Comparison of ENCODE assay signal across 1 cellular context in the genomic region with DNA sequence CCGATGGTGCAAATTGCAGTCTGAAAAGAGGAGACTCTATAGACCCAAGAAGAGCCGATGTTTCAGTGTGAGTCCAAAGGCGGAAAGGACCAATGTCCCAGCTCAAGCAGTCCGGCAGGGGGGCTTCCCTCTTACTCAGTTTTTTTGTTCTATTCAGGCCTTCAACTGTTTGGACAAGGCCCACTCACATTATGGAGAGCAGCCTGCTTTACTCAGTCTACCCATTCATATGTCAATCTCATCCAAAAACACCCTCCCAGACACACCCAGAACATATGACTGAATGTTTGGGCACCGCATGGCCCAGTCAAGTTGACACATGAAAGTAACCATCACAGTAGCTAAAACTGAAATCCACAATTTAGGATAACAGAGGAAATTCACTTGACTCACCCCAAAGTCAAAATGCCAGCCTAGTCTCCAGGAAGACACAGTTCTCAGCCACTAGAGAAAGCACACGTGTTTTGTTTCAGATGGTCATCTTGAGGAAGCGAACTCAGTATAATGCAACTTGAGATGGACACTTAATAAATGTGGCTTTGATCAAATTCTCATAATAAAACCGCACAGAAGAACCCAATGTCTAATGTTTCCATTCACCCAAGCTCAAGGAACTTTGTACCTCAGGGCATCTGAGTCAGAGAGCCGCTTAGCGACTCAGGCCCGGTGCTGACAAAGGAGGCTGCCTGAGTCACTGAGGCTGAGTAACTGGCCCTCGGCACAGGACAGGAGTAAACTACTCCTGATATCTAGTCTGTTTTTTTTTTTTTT.
A peak's percentile ranks its signal among the peaks of the same experiment; 100 is the strongest.
TF ChIP-seq lines count a peak whose summit lies in the region.

No MANE protein-coding gene starts in this region.

TF ChIP-seq in K562, 482 proteins besides CTCF, POLR2A, EP300 and RAD21 (continued from another document):
- TF ChIP-seq, protein P1, sequence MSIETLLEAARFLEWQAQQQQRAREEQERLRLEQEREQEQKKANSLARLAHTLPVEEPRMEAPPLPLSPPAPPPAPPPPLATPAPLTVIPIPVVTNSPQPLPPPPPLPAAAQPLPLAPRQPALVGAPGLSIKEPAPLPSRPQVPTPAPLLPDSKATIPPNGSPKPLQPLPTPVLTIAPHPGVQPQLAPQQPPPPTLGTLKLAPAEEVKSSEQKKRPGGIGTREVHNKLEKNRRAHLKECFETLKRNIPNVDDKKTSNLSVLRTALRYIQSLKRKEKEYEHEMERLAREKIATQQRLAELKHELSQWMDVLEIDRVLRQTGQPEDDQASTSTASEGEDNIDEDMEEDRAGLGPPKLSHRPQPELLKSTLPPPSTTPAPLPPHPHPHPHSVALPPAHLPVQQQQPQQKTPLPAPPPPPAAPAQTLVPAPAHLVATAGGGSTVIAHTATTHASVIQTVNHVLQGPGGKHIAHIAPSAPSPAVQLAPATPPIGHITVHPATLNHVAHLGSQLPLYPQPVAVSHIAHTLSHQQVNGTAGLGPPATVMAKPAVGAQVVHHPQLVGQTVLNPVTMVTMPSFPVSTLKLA (conservative IDR thresholded peaks at IDR 0.05): peak; percentile 22 to 34; a peak in 2 of 4 replicates
- TF ChIP-seq JUND (IDR thresholded peaks at IDR 0.05; ENCODE audit: borderline replicate concordance, low read depth, low read length): peak; percentile 71
- peak; percentile 51; the same call in 1 of the 3 replicates for TF ChIP-seq JUND (tag; IDR thresholded peaks at IDR 0.05; ENCODE audit: borderline replicate concordance, low read depth, low read length)
- TF ChIP-seq STAT5A (IDR thresholded peaks at IDR 0.05; ENCODE audit: borderline replicate concordance, low read length): no peak
- TF ChIP-seq, protein P2, sequence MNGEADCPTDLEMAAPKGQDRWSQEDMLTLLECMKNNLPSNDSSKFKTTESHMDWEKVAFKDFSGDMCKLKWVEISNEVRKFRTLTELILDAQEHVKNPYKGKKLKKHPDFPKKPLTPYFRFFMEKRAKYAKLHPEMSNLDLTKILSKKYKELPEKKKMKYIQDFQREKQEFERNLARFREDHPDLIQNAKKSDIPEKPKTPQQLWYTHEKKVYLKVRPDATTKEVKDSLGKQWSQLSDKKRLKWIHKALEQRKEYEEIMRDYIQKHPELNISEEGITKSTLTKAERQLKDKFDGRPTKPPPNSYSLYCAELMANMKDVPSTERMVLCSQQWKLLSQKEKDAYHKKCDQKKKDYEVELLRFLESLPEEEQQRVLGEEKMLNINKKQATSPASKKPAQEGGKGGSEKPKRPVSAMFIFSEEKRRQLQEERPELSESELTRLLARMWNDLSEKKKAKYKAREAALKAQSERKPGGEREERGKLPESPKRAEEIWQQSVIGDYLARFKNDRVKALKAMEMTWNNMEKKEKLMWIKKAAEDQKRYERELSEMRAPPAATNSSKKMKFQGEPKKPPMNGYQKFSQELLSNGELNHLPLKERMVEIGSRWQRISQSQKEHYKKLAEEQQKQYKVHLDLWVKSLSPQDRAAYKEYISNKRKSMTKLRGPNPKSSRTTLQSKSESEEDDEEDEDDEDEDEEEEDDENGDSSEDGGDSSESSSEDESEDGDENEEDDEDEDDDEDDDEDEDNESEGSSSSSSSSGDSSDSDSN (IDR thresholded peaks at IDR 0.05; ENCODE audit: borderline replicate concordance in 1 of 2, low read depth in 2 of 2, low read length in 2 of 2): peak in 1 of 2 experiments; percentile 75; a peak in 2 of 4 replicates
- no peak for TF ChIP-seq XRCC3 (IDR thresholded peaks at IDR 0.05)
- no peak for TF ChIP-seq YBX1 (IDR thresholded peaks at IDR 0.05)
- no peak for TF ChIP-seq ZNF717 (CRISPR knock-in tag; IDR thresholded peaks at IDR 0.05)
- TF ChIP-seq ZNF408 (CRISPR knock-in tag; IDR thresholded peaks at IDR 0.05; ENCODE audit: low read depth): no peak
- TF ChIP-seq TAF1 (IDR thresholded peaks at IDR 0.05; ENCODE audit: control insufficient read depth, extremely low read depth, insufficient read depth, low read length, severe bottlenecking): peak; percentile 22
- 0 out of 2 replicates have a peak, but pooled peaks have one; percentile 53 for TF ChIP-seq ZBTB9 (CRISPR knock-in tag; IDR thresholded peaks at IDR 0.05)
- no peak for TF ChIP-seq ZBED1 (IDR thresholded peaks at IDR 0.05)
- TF ChIP-seq CHD4 (IDR thresholded peaks at IDR 0.05; ENCODE audit: insufficient read depth, insufficient replicate concordance, low read depth, low read length, poor library complexity, severe bottlenecking): no peak
- peak; percentile 44 for TF ChIP-seq SMARCA4 (IDR thresholded peaks at IDR 0.05)
- peak; percentile 85 for TF ChIP-seq HMBOX1 (IDR thresholded peaks at IDR 0.05)
- TF ChIP-seq ZNF134 (CRISPR knock-in tag; conservative IDR thresholded peaks at IDR 0.05): peak; percentile 65; the same call in 1 of the 2 replicates
- TF ChIP-seq ZNF830 (CRISPR knock-in tag; IDR thresholded peaks at IDR 0.05): no peak
- TF ChIP-seq FOSL1 (tag; conservative IDR thresholded peaks at IDR 0.05): peak; percentile 91
- peak; percentile 36 to 47; a peak in 3 of 4 replicates for TF ChIP-seq NRF1 (conservative IDR thresholded peaks at IDR 0.05 in 1 of 2, IDR thresholded peaks at IDR 0.05 in 1 of 2)
- TF ChIP-seq TAF9B (IDR thresholded peaks at IDR 0.05; ENCODE audit: partially characterized antibody): no peak
- TF ChIP-seq ZNF76 (CRISPR knock-in tag; IDR thresholded peaks at IDR 0.05; ENCODE audit: borderline replicate concordance): no peak
- no peak for TF ChIP-seq ZNF224 (CRISPR knock-in tag; IDR thresholded peaks at IDR 0.05)
- no peak for TF ChIP-seq ZNF12 (CRISPR knock-in tag; IDR thresholded peaks at IDR 0.05)
- peak; percentile 63; the same call in 1 of the 2 replicates for TF ChIP-seq SMARCE1 (IDR thresholded peaks at IDR 0.05)
- TF ChIP-seq ATF3 (IDR thresholded peaks at IDR 0.05): peak; percentile 60
- no peak for TF ChIP-seq ATF3 (CRISPR knock-in tag; conservative IDR thresholded peaks at IDR 0.05)
- TF ChIP-seq SMAD4 (CRISPR knock-in tag; conservative IDR thresholded peaks at IDR 0.05): 0 out of 2 replicates have a peak, but pooled peaks have one; percentile 14
- TF ChIP-seq ZNF384 (IDR thresholded peaks at IDR 0.05; ENCODE audit: low read depth, low read length): peak; percentile 77
- peak; percentile 16 for TF ChIP-seq TBP (optimal IDR thresholded peaks at IDR 0.05; ENCODE audit: low read depth, low read length)
- TF ChIP-seq JUN (IDR thresholded peaks at IDR 0.05; ENCODE audit: borderline replicate concordance, low read depth, low read length): peak; percentile 66; the same call in 1 of the 2 replicates
- TF ChIP-seq JUN (CRISPR knock-in tag; IDR thresholded peaks at IDR 0.05; ENCODE audit: borderline replicate concordance): no peak
- TF ChIP-seq TFAP4 (CRISPR knock-in tag; IDR thresholded peaks at IDR 0.05; ENCODE audit: borderline replicate concordance): no peak
- TF ChIP-seq POLR2AphosphoS5 (IDR thresholded peaks at IDR 0.05; ENCODE audit: control insufficient read depth, insufficient read depth, low read depth, low read length): 0 out of 2 replicates have a peak, but pooled peaks have one; percentile 31
- TF ChIP-seq ARHGAP35 (IDR thresholded peaks at IDR 0.05; ENCODE audit: partially characterized antibody): no peak
- TF ChIP-seq ARID1B (IDR thresholded peaks at IDR 0.05): peak; percentile 12; the same call in 1 of the 2 replicates
